ENCODE assay signal across 19 cellular contexts in genomic region chr3:132004571-132004970, GRCh38. TPM values are rescaled to one million over a fixed set of nuclear protein-coding genes. Genes with fewer than 3 reads are reported as not detected.
A peak's percentile ranks its signal among the peaks of the same experiment; 100 is the strongest.
DNase-seq lines count a peak whose midpoint lies in the region; ATAC-seq and TF ChIP-seq lines count a peak whose summit lies in the region.
"Had no signal": no experiment of that assay in that cellular context is flagged by ENCODE, and none has a peak within 500 bp of the region (broad histone marks: within the 10 kb centered on the region; RNA-seq: fewer than 3 reads in every experiment).

No MANE protein-coding gene starts in this region.

- H3K27ac Mint-ChIP-seq in activated T-cell treated with anti-CD3 and anti-CD28 coated beads, Interleukin-2, amount 50 U/mL, for 72 hours: no peak overlapping the region
- no peak overlapping the region for H3K27ac Mint-ChIP-seq in T-cell
- H3K27ac Mint-ChIP-seq: B cell; CD4-positive, alpha-beta memory T cell had no signal

- H3K36me3 Mint-ChIP-seq in activated T-cell treated with anti-CD3 and anti-CD28 coated beads, Interleukin-2, amount 50 U/mL, for 72 hours (ENCODE audit: insufficient read depth in 2 of 2): no peaks in the 10 kb centered on the region
- H3K36me3 Mint-ChIP-seq in T-cell: no peaks in the 10 kb centered on the region
- H3K36me3 Mint-ChIP-seq: CD4-positive, alpha-beta memory T cell had no signal

- POLR2A ChIA-PET in T-cell (lab: Charles Lee): no interaction called here

- no peaks in the 10 kb centered on the region for H3K4me1 Mint-ChIP-seq in activated T-cell treated with anti-CD3 and anti-CD28 coated beads, Interleukin-2, amount 50 U/mL, for 72 hours (ENCODE audit: low read depth)
- no peaks in the 10 kb centered on the region for H3K4me1 Mint-ChIP-seq in T-cell
- H3K4me1 Mint-ChIP-seq: B cell; CD4-positive, alpha-beta memory T cell had no signal

- no peaks in the 10 kb centered on the region for H3K27me3 Mint-ChIP-seq in activated T-cell treated with anti-CD3 and anti-CD28 coated beads, Interleukin-2, amount 50 U/mL, for 72 hours (ENCODE audit: low read depth)
- peaks cover 1 to 11% of the 10 kb centered on the region in 2 donors for H3K27me3 Mint-ChIP-seq in T-cell

- H3K9me3 Mint-ChIP-seq in activated T-cell treated with anti-CD3 and anti-CD28 coated beads, Interleukin-2, amount 50 U/mL, for 72 hours: no peaks in the 10 kb centered on the region
- H3K9me3 Mint-ChIP-seq in T-cell: no peaks in the 10 kb centered on the region
- H3K9me3 Mint-ChIP-seq: CD4-positive, alpha-beta memory T cell had no signal

- H3K4me3 Mint-ChIP-seq in activated T-cell treated with anti-CD3 and anti-CD28 coated beads, Interleukin-2, amount 50 U/mL, for 72 hours: no peak overlapping the region
- no peak overlapping the region for H3K4me3 Mint-ChIP-seq in T-cell
- H3K4me3 Mint-ChIP-seq: B cell; CD4-positive, alpha-beta memory T cell had no signal

- CTCF ChIA-PET in T-cell (lab: Charles Lee): no interaction called here

- no peak for TF ChIP-seq CTCF in retinal pigment epithelial cell (conservative IDR thresholded peaks at IDR 0.05; ENCODE audit: low read depth, low read length)

- ATAC-seq in HG03175 (IDR thresholded peaks at IDR 0.05; ENCODE audit: unreplicated experiment): no peak
- ATAC-seq in activated T-cell treated with anti-CD3 and anti-CD28 coated beads, Interleukin-2, amount 50 U/mL, for 72 hours (replicated peaks in 1 of 2): no peak
- no peak for ATAC-seq in T-cell (replicated peaks in 1 of 4)
- ATAC-seq: HepG2, Panc1, Right ventricle myocardium inferior had no signal

- peak; percentile 51 for DNase-seq in GM04504 (ENCODE audit: low read depth)
- peak; percentile 16 for DNase-seq in amniotic epithelial cell (ENCODE audit: low read depth)
- peak; percentile 24 for DNase-seq in fibroblast of gingiva (ENCODE audit: low read depth)
- peak; percentile 21 for DNase-seq in retinal pigment epithelial cell (ENCODE audit: low read depth)
- DNase-seq in stimulated activated CD4-positive, alpha-beta T cell treated with anti-CD3 and anti-CD28 coated beads, Interleukin-12 subunit alpha, Interleukin-12 subunit beta, amount 100 ng/mL, for 4 hours: no peak
- DNase-seq in activated T-cell treated with anti-CD3 and anti-CD28 coated beads, Interleukin-2, amount 50 U/mL, for 72 hours: no peak
- no peak for DNase-seq in T-cell
- DNase-seq: CD4-positive, alpha-beta memory T cell; DND-41; GF-D8; GOT3; MM.1S; NCI-H1105; NCI-H1694 treated with DMSO at 0.1 percent for 48 hours had no signal

- no peak overlapping the region for H3K4me3 ChIP-seq in retinal pigment epithelial cell (ENCODE audit: low read length)

RNA-seq across cellular contexts. Expression of gene CPNE4, which starts 30.2 kb away (rescaled TPM):
- under 1 TPM; 0.17 to 0.65 TPM for total RNA-seq in activated T-cell treated with anti-CD3 and anti-CD28 coated beads, Interleukin-2, amount 50 U/mL, for 72 hours
- not detected for total RNA-seq in T-cell
- total RNA-seq: B cell; CD4-positive, alpha-beta memory T cell; HepG2 had no signal

Comparison
In these comparisons a context has a peak if more than half of its experiments do, and no peak if none do; other contexts are left out.
1. DNase-seq: peak in GM04504 (single experiment), amniotic epithelial cell (single experiment), fibroblast of gingiva (single experiment) and retinal pigment epithelial cell (single experiment); none in stimulated activated CD4-positive, alpha-beta T cell treated with anti-CD3 and anti-CD28 coated beads, Interleukin-12 subunit alpha, Interleukin-12 subunit beta, amount 100 ng/mL, for 4 hours (single experiment), activated T-cell treated with anti-CD3 and anti-CD28 coated beads, Interleukin-2, amount 50 U/mL, for 72 hours (0 of 2) and T-cell (0 of 34).